20 cellular contexts compared by ENCODE assay signal in the genomic region with DNA sequence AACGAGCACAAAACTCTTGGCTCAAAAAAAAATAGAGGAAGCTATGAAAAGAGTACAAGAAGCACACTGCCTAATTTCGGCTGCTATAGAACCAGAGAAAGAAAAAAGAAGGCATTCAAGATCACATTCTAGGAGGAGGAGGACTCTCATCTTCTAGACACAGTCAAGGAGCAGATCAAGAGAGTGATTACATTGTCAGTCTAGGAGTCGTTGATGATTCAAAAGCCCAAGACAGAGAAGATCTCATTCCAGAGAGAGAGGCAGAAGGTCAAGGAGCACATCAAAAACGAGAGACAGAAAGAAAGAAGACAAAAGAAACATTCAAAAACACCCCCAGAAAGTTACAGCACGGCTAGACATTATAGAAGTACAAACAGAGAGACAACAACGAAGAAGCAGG.
"Had no signal": no experiment of that assay in that cellular context is flagged by ENCODE, and none has a peak within 500 bp of the region (broad histone marks: within the 10 kb centered on the region; RNA-seq: fewer than 3 reads in every experiment).

No MANE protein-coding gene starts in this region.

- H3K27me3 Mint-ChIP-seq: naive B cell; stimulated activated naive CD8-positive, alpha-beta T cell treated with anti-CD3 and anti-CD28 coated beads, Interleukin-15, Interleukin-2, amounts not matched to agents 100 ng/mL and 50 ng/mL, for 24 hours had no signal

- H3K4me1 Mint-ChIP-seq: mesothelial cell of epicardium, naive B cell, natural killer cell, nephron progenitor cell, neural progenitor cell had no signal

- ATAC-seq: natural killer cell, right cardiac atrium, sciatic nerve, upper lobe of right lung had no signal

- H3K9me3 Mint-ChIP-seq: natural killer cell; stimulated activated naive CD8-positive, alpha-beta T cell treated with anti-CD3 and anti-CD28 coated beads, Interleukin-15, Interleukin-2, amounts not matched to agents 100 ng/mL and 50 ng/mL, for 24 hours had no signal

- H3K4me3 Mint-ChIP-seq: mesothelial cell of epicardium; naive B cell; natural killer cell; nephron progenitor cell; neural progenitor cell; stimulated activated naive CD8-positive, alpha-beta T cell treated with anti-CD3 and anti-CD28 coated beads, Interleukin-15, Interleukin-2, amounts not matched to agents 100 ng/mL and 50 ng/mL, for 24 hours had no signal

- DNase-seq: islet precursor cell; left ventricle myocardium inferior; mesendoderm; naive B cell; natural killer cell; nephron progenitor cell; occipital lobe; retina; right cardiac atrium; stimulated activated CD4-positive, alpha-beta T cell treated with anti-CD3 and anti-CD28 coated beads, Interleukin-12 subunit alpha, Interleukin-12 subunit beta, amount 100 ng/mL, for 4 hours; stimulated activated CD4-positive, alpha-beta T cell treated with anti-CD3 and anti-CD28 coated beads, Interleukin-15, amount 100 ng/mL, for 24 hours; stimulated activated CD4-positive, alpha-beta T cell treated with anti-CD3 and anti-CD28 coated beads, Interleukin-2, amount 100 ng/mL, for 24 hours; stimulated activated CD4-positive, alpha-beta T cell treated with anti-CD3 and anti-CD28 coated beads, Interleukin-4, amount 100 ng/mL, for 1 hour; stimulated activated naive CD4-positive, alpha-beta T cell; tibial artery; upper lobe of right lung had no signal

- H3K27ac Mint-ChIP-seq: mesothelial cell of epicardium; natural killer cell; nephron progenitor cell; neural progenitor cell; stimulated activated naive CD8-positive, alpha-beta T cell treated with anti-CD3 and anti-CD28 coated beads, Interleukin-15, Interleukin-2, amounts not matched to agents 100 ng/mL and 50 ng/mL, for 24 hours had no signal

- H3K36me3 Mint-ChIP-seq: naive B cell, natural killer cell had no signal
